ENCODE assay signal across 11 cellular contexts in the genomic region with DNA sequence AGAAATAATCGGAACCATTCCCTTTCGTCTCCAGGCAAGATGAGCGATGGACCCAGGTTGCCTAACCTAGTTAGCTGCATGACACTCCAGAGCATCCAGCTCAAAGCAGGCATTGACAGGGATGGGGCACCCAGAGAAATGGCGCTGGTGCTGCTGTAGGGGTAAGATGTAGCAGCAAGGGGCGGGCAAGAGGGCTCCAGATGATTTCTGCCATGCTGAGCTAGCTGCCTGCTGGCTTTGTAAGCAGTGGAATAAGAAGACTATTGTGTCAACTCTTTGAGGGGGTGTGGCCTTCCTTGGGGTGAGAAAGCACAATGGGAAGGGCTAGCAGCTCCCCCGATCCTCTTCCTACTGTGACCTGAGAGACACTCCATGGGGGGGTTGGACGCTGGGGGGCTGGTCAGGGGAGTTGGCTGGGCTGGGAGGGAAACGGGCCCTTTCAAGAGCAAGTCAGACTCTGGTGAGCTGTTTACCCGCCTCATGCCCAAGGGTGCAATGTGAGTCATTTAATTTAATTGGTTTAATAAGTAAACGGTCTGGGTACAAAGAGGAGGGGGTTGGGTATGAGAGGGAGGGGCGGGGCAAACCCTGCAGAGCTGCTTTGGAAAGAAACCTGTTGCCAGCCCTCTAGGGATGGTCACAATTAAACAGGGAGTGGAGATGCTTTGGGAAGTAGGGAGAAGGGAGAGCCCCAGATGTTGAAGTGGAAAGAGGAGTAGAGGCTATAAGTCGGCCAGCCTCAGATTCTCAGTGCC. TPM values are rescaled to one million over a fixed set of nuclear protein-coding genes. Genes with fewer than 3 reads are reported as not detected.
DNase-seq lines count a peak whose midpoint lies in the region; ATAC-seq and TF ChIP-seq lines count a peak whose summit lies in the region.
"Had no signal": no experiment of that assay in that cellular context is flagged by ENCODE, and none has a peak within 500 bp of the region (broad histone marks: within the 10 kb centered on the region; RNA-seq: fewer than 3 reads in every experiment).

No MANE protein-coding gene starts in this region.

- H3K36me3 ChIP-seq in iPS-20b (ENCODE audit: insufficient read depth, low read depth, low read length), result no peaks in the 10 kb centered on the region

- H3K4me1 Mint-ChIP-seq in type B pancreatic cell (ENCODE audit: unreplicated experiment), result peaks cover 22% of the 10 kb centered on the region
- H3K4me1 Mint-ChIP-seq: activated CD4-positive, alpha-beta T cell treated with anti-CD3 and anti-CD28 coated beads, Interleukin-2, amount 10 ng/mL, durations not matched to agents 24 days and 14 days; B cell had no signal

- peak overlapping the region; percentile 95 for H3K27ac Mint-ChIP-seq in type B pancreatic cell
- H3K27ac Mint-ChIP-seq: activated CD4-positive, alpha-beta T cell treated with anti-CD3 and anti-CD28 coated beads, Interleukin-2, amount 10 ng/mL, durations not matched to agents 24 days and 14 days; B cell had no signal

- intact Hi-C loops in Right ventricle myocardium superior (cut with DNase I), result no loop called here
- intact Hi-C loops in Right ventricle myocardium inferior (cut with DNase I), result no loop called here

- H3K27ac ChIP-seq in iPS-20b (ENCODE audit: low read length), result no peak overlapping the region

- peaks cover 17% of the 10 kb centered on the region for H3K27me3 Mint-ChIP-seq in type B pancreatic cell

- peaks cover 22% of the 10 kb centered on the region for H3K4me1 ChIP-seq in iPS-20b (ENCODE audit: insufficient read depth, low read length)

- H3K36me3 Mint-ChIP-seq in type B pancreatic cell, result peaks cover 15% of the 10 kb centered on the region

- no peaks in the 10 kb centered on the region for H3K27me3 ChIP-seq in iPS-20b (ENCODE audit: insufficient read depth, low read length)

- ATAC-seq in Right ventricle myocardium superior (ENCODE audit: poor library complexity), result peak; percentile 17
- ATAC-seq in Right ventricle myocardium inferior, result no peak
- ATAC-seq: stimulated activated naive CD8-positive, alpha-beta T cell treated with anti-CD3 and anti-CD28 coated beads, Interleukin-15, Interleukin-2, amounts not matched to agents 100 U/mL and 50 U/mL, for 24 hours had no signal

- H3K4me3 ChIP-seq in iPS-20b (ENCODE audit: low read length), result peak overlapping the region; percentile 36

- no peak for TF ChIP-seq CTCF in type B pancreatic cell (conservative IDR thresholded peaks at IDR 0.05)

- DNase-seq in Right ventricle myocardium superior, result no peak
- no peak for DNase-seq in Right ventricle myocardium inferior (ENCODE audit: missing footprints)
- DNase-seq in RPMI7951 (ENCODE audit: low read depth), result peak; percentile 54
- no peak for DNase-seq in type B pancreatic cell (ENCODE audit: extremely low spot score, unreplicated experiment)
- DNase-seq in NCI-H446 (lab: John Stamatoyannopoulos, UW), result no peak
- no peak for DNase-seq in MV-4-11 (lab: John Stamatoyannopoulos, UW)
- no peak for DNase-seq in activated CD4-positive, CD25-positive, alpha-beta regulatory T cell (lab: John Stamatoyannopoulos, UW)
- DNase-seq: activated CD4-positive, alpha-beta T cell treated with anti-CD3 and anti-CD28 coated beads, Interleukin-2, amount 10 ng/mL, durations not matched to agents 24 days and 14 days; stimulated activated naive CD8-positive, alpha-beta T cell treated with anti-CD3 and anti-CD28 coated beads, Interleukin-15, Interleukin-2, amounts not matched to agents 100 U/mL and 50 U/mL, for 24 hours had no signal

- H3K4me3 Mint-ChIP-seq in type B pancreatic cell, result peak overlapping the region; percentile 75
- H3K4me3 Mint-ChIP-seq: activated CD4-positive, alpha-beta T cell treated with anti-CD3 and anti-CD28 coated beads, Interleukin-2, amount 10 ng/mL, durations not matched to agents 24 days and 14 days; B cell had no signal

- H3K9ac ChIP-seq in iPS-20b (ENCODE audit: low read depth, low read length), result 0 out of 2 replicates have a peak overlapping the region, but pooled peaks have one; percentile 9

- no peaks in the 10 kb centered on the region for H3K9me3 ChIP-seq in iPS-20b (ENCODE audit: insufficient read depth, low read depth, low read length)

- H3K9me3 Mint-ChIP-seq in type B pancreatic cell, result peaks cover 15% of the 10 kb centered on the region
- H3K9me3 Mint-ChIP-seq: activated CD4-positive, alpha-beta T cell treated with anti-CD3 and anti-CD28 coated beads, Interleukin-2, amount 10 ng/mL, durations not matched to agents 24 days and 14 days had no signal

RNA-seq across cellular contexts. Expression of a gene that starts 50.5 kb away (rescaled TPM):
- total RNA-seq in Right ventricle myocardium superior (32.1 TPM), Right ventricle myocardium inferior (36.6 TPM), type B pancreatic cell (ENCODE audit: low replicate concordance) (32.5 and 103 TPM in 2 replicates)
- total RNA-seq in RPMI7951 (2014; rRNA removed; shearing (Covaris generic)), result 0.10 and 0.60 TPM in 2 replicates
- total RNA-seq: B cell had no signal

Comparison
In these comparisons a context has a peak if more than half of its experiments do, and no peak if none do; other contexts are left out.
1. RNA of a gene that starts 50.5 kb away (total RNA-seq): 36.6 TPM in Right ventricle myocardium inferior (single experiment), 32.5 to 103 TPM in type B pancreatic cell and 32.1 TPM in Right ventricle myocardium superior (single experiment); 0.10 to 0.60 TPM in RPMI7951; every median in the first group is over 10 times any median in the second.